ENCODE assay signal across 10 cellular contexts in the genomic region with DNA sequence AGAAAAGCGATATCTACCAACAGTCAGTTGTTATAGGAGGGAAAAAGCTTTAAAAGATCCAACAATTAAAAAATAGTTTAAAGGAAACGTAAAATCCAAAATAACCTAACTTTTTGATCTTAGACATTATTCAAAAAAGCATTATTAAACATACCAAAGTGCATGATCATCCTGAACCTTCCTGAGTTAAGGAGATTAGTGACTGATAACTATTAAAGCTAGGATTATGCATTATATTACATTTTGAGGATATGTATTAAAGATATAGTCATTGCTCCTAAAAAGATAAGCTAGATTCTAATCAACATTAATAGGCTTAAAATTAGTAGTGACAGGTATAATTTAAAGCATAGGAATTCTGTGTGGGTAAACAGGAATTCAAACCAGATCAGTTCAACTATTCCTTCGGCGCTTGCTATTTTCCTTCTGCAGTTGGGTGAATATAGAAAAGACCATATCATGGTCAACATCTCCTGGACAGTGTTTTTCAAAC.
"Had no signal": no experiment of that assay in that cellular context is flagged by ENCODE, and none has a peak within 500 bp of the region (broad histone marks: within the 10 kb centered on the region; RNA-seq: fewer than 3 reads in every experiment).

No MANE protein-coding gene starts in this region.

- H3K9ac ChIP-seq: KMS-11 had no signal

- DNase-seq: IMR-90, Karpas-422, KBM-7, KG1 had no signal

- H3K27ac Mint-ChIP-seq: IgD-negative memory B cell had no signal

- ATAC-seq: HepG2, K562 had no signal

- H3K4me2 ChIP-seq: KMS-11 had no signal

- H3K4me1 Mint-ChIP-seq: IgD-negative memory B cell had no signal

- H3K4me3 Mint-ChIP-seq: IgD-negative memory B cell had no signal

- H3K27ac ChIP-seq: HL-60, KMS-11 had no signal

- H3K27me3 Mint-ChIP-seq: IgD-negative memory B cell had no signal

- H3K36me3 Mint-ChIP-seq: IgD-negative memory B cell had no signal

- H3K4me3 ChIP-seq: K562 had no signal

- FAIRE-seq: HepG2, HTR-8/SVneo, K562 had no signal
